15 cellular contexts compared by ENCODE assay signal in genomic region chr5:65556718-65557117, GRCh38. TPM values are rescaled to one million over a fixed set of nuclear protein-coding genes. Genes with fewer than 3 reads are reported as not detected.
A peak's percentile ranks its signal among the peaks of the same experiment; 100 is the strongest.
DNase-seq lines count a peak whose midpoint lies in the region; ATAC-seq and TF ChIP-seq lines count a peak whose summit lies in the region.
"Had no signal": no experiment of that assay in that cellular context is flagged by ENCODE, and none has a peak within 500 bp of the region (broad histone marks: within the 10 kb centered on the region; RNA-seq: fewer than 3 reads in every experiment).

No MANE protein-coding gene starts in this region.

- H2BK120ac ChIP-seq in trophoblast cell (ENCODE audit: insufficient read depth, low read length, poor library complexity), result no peak overlapping the region

- H2AFZ ChIP-seq in DND-41 (ENCODE audit: low read depth, low read length) (no peak overlapping the region), Loucy (ENCODE audit: low read length) (no peak overlapping the region), trophoblast cell (ENCODE audit: insufficient read depth, low read length, poor library complexity) (no peak overlapping the region)

- H3K27ac ChIP-seq in DND-41 (ENCODE audit: low read length) (no peak overlapping the region), trophoblast cell (ENCODE audit: low read depth, low read length) (no peak overlapping the region)
- H3K27ac ChIP-seq: BLaER1 treated with 17β-estradiol and CSF1 and Interleukin-3, amounts not matched to agents 10 nM and 100 nM; HL-60 had no signal

- H3K9ac ChIP-seq in DND-41 (ENCODE audit: low read depth, low read length) (no peak overlapping the region), Loucy (ENCODE audit: low read depth, low read length, poor library complexity, severe bottlenecking) (no peak overlapping the region), trophoblast cell (ENCODE audit: low read length) (no peak overlapping the region)
- H3K9ac ChIP-seq: BLaER1 treated with 17β-estradiol and CSF1 and Interleukin-3, amounts not matched to agents 10 nM and 100 nM had no signal

- peaks cover 26% of the 10 kb centered on the region for H3K4me1 Mint-ChIP-seq in activated CD4-positive, alpha-beta T cell treated with anti-CD3 and anti-CD28 coated beads for 36 hours
- H3K4me1 Mint-ChIP-seq in activated CD4-positive, alpha-beta T cell treated with anti-CD3 and anti-CD28 coated beads, Interleukin-2, amount 10 ng/mL, durations not matched to agents 24 days and 14 days, result peaks cover 40% of the 10 kb centered on the region

- H2AK5ac ChIP-seq in trophoblast cell (ENCODE audit: low read length), result no peak overlapping the region

- H3K4me3 ChIP-seq in DND-41 (ENCODE audit: low read depth in 1 of 2, low read length in 2 of 2) (no peak overlapping the region), Loucy (ENCODE audit: low read length, poor library complexity, severe bottlenecking) (peak overlapping the region; percentile 3), trophoblast cell (ENCODE audit: low read depth, low read length) (no peak overlapping the region)
- H3K4me3 ChIP-seq: BLaER1 treated with 17β-estradiol and CSF1 and Interleukin-3, amounts not matched to agents 10 nM and 100 nM had no signal

- H3F3A ChIP-seq in Loucy (ENCODE audit: low read depth), result no peaks in the 10 kb centered on the region

- H4K91ac ChIP-seq in trophoblast cell (ENCODE audit: low read depth, low read length), result no peak overlapping the region

- H3K79me1 ChIP-seq in trophoblast cell (ENCODE audit: low read length), result no peaks in the 10 kb centered on the region

- H3K27ac Mint-ChIP-seq in activated CD4-positive, alpha-beta T cell treated with anti-CD3 and anti-CD28 coated beads for 36 hours, result peak overlapping the region; percentile 26
- H3K27ac Mint-ChIP-seq in activated CD4-positive, alpha-beta T cell treated with anti-CD3 and anti-CD28 coated beads, Interleukin-2, amount 10 ng/mL, durations not matched to agents 24 days and 14 days, result no peak overlapping the region

- H4K8ac ChIP-seq in trophoblast cell (ENCODE audit: low read depth, low read length), result no peak overlapping the region

- H3K4me2 ChIP-seq in DND-41 (ENCODE audit: insufficient read depth, low read length), result peak overlapping the region; percentile 10; the same call in 1 of the 2 replicates
- H3K4me2 ChIP-seq in Loucy (ENCODE audit: low read depth, low read length, poor library complexity, severe bottlenecking), result peak overlapping the region; percentile 38
- no peak overlapping the region for H3K4me2 ChIP-seq in trophoblast cell (ENCODE audit: low read length)
- H3K4me2 ChIP-seq: BLaER1 treated with 17β-estradiol and CSF1 and Interleukin-3, amounts not matched to agents 10 nM and 100 nM had no signal

- CTCF ChIA-PET in activated CD4-positive, alpha-beta T cell treated with anti-CD3 and anti-CD28 coated beads for 36 hours (lab: Charles Lee), result interaction anchor here (0.6 to 1.5 kb wide), 6 partner anchors 15 to 746 kb away, joined by 3 read pairs; no protein-coding TSS in a partner anchor

- no peak overlapping the region for H3K23ac ChIP-seq in trophoblast cell (ENCODE audit: low read length)

- H3K27me3 ChIP-seq in DND-41 (ENCODE audit: insufficient read depth, low read length, poor library complexity) (no peaks in the 10 kb centered on the region), Loucy (ENCODE audit: insufficient read depth, low read length, poor library complexity, severe bottlenecking) (no peaks in the 10 kb centered on the region), trophoblast cell (ENCODE audit: insufficient read depth, low read length) (no peaks in the 10 kb centered on the region)
- H3K27me3 ChIP-seq: BLaER1 treated with 17β-estradiol and CSF1 and Interleukin-3, amounts not matched to agents 10 nM and 100 nM had no signal

- peaks cover 21% of the 10 kb centered on the region for H3K4me1 ChIP-seq in DND-41 (ENCODE audit: insufficient read depth, low read length)
- H3K4me1 ChIP-seq in Loucy (ENCODE audit: insufficient read depth, low read length, poor library complexity, severe bottlenecking), result peaks cover 31% of the 10 kb centered on the region
- no peaks in the 10 kb centered on the region for H3K4me1 ChIP-seq in trophoblast cell (ENCODE audit: control insufficient read depth in 1 of 2, insufficient read depth in 2 of 2, low read length in 2 of 2)

- H3K9me3 ChIP-seq in DND-41 (ENCODE audit: insufficient read depth, low read length, severe bottlenecking) (no peaks in the 10 kb centered on the region), Loucy (ENCODE audit: insufficient read depth, low read depth, low read length) (no peaks in the 10 kb centered on the region), trophoblast cell (ENCODE audit: insufficient read depth, low read depth, low read length) (no peaks in the 10 kb centered on the region)
- H3K9me3 ChIP-seq: BLaER1 treated with 17β-estradiol and CSF1 and Interleukin-3, amounts not matched to agents 10 nM and 100 nM had no signal

- H3K18ac ChIP-seq in trophoblast cell (ENCODE audit: low read length), result no peak overlapping the region

- H2BK5ac ChIP-seq in trophoblast cell (ENCODE audit: low read depth, low read length, poor library complexity), result no peak overlapping the region

- H3K9me3 Mint-ChIP-seq in activated CD4-positive, alpha-beta T cell treated with anti-CD3 and anti-CD28 coated beads for 36 hours (ENCODE audit: low read depth), result no peaks in the 10 kb centered on the region
- H3K9me3 Mint-ChIP-seq in activated CD4-positive, alpha-beta T cell treated with anti-CD3 and anti-CD28 coated beads, Interleukin-2, amount 10 ng/mL, durations not matched to agents 24 days and 14 days, result no peaks in the 10 kb centered on the region
- H3K9me3 Mint-ChIP-seq: CD4-positive, CD25-positive, alpha-beta regulatory T cell had no signal

- peaks cover 46% of the 10 kb centered on the region for H3K36me3 Mint-ChIP-seq in activated CD4-positive, alpha-beta T cell treated with anti-CD3 and anti-CD28 coated beads for 36 hours (ENCODE audit: low read depth)
- peaks cover 50% of the 10 kb centered on the region for H3K36me3 Mint-ChIP-seq in activated CD4-positive, alpha-beta T cell treated with anti-CD3 and anti-CD28 coated beads, Interleukin-2, amount 10 ng/mL, durations not matched to agents 24 days and 14 days (ENCODE audit: low read depth)

- H3K14ac ChIP-seq in trophoblast cell (ENCODE audit: low read length), result no peak overlapping the region

- H4K20me1 ChIP-seq in DND-41 (ENCODE audit: insufficient read depth, low read length) (peaks cover 9% of the 10 kb centered on the region; the same call in 1 of the 2 replicates), Loucy (ENCODE audit: insufficient read depth, low read length, poor library complexity, severe bottlenecking) (peaks cover 26% of the 10 kb centered on the region)

- no peak for TF ChIP-seq CTCF in DND-41 (IDR thresholded peaks at IDR 0.05; ENCODE audit: borderline replicate concordance, extremely low read depth, low read length, poor library complexity, severe bottlenecking)
- TF ChIP-seq CTCF in Loucy (conservative IDR thresholded peaks at IDR 0.05; ENCODE audit: low read length), result no peak

- H3K79me2 ChIP-seq in DND-41 (ENCODE audit: insufficient read depth, low read length) (peaks cover 94% of the 10 kb centered on the region), Loucy (ENCODE audit: insufficient read depth, low read length) (peaks cover 78% of the 10 kb centered on the region), trophoblast cell (ENCODE audit: control insufficient read depth, insufficient read depth, low read length, poor library complexity) (no peaks in the 10 kb centered on the region)

- no peaks in the 10 kb centered on the region for H3K27me3 Mint-ChIP-seq in activated CD4-positive, alpha-beta T cell treated with anti-CD3 and anti-CD28 coated beads for 36 hours
- no peaks in the 10 kb centered on the region for H3K27me3 Mint-ChIP-seq in activated CD4-positive, alpha-beta T cell treated with anti-CD3 and anti-CD28 coated beads, Interleukin-2, amount 10 ng/mL, durations not matched to agents 24 days and 14 days
- H3K27me3 Mint-ChIP-seq: CD4-positive, CD25-positive, alpha-beta regulatory T cell had no signal

- no peaks in the 10 kb centered on the region for H3K9me2 ChIP-seq in Loucy (replicated peaks; ENCODE audit: low read depth, low read length)

- no peak for ATAC-seq in activated CD4-positive, alpha-beta T cell treated with anti-CD3 and anti-CD28 coated beads for 36 hours
- ATAC-seq in DND-41 (ENCODE audit: insufficient read depth, low read depth), result no peak
- ATAC-seq in HG02938 (IDR thresholded peaks at IDR 0.05; ENCODE audit: unreplicated experiment), result no peak

- no peak overlapping the region for H3K4ac ChIP-seq in trophoblast cell (ENCODE audit: low read depth, low read length)

- H3K4me3 Mint-ChIP-seq in activated CD4-positive, alpha-beta T cell treated with anti-CD3 and anti-CD28 coated beads for 36 hours, result no peak overlapping the region
- H3K4me3 Mint-ChIP-seq in activated CD4-positive, alpha-beta T cell treated with anti-CD3 and anti-CD28 coated beads, Interleukin-2, amount 10 ng/mL, durations not matched to agents 24 days and 14 days, result no peak overlapping the region

- no peak overlapping the region for H4K12ac ChIP-seq in trophoblast cell (ENCODE audit: low read depth, low read length)

- no peak for DNase-seq in activated CD4-positive, alpha-beta T cell treated with anti-CD3 and anti-CD28 coated beads for 36 hours
- DNase-seq in activated CD4-positive, alpha-beta T cell treated with anti-CD3 and anti-CD28 coated beads, Interleukin-2, amount 10 ng/mL, durations not matched to agents 24 days and 14 days, result no peak
- DNase-seq in DND-41 (no peak), trophoblast cell (peak; percentile 30 to 91), cerebellar nuclear complex (lab: John Stamatoyannopoulos, UW) (no peak)
- DNase-seq: ACHN; Calu3; CD4-positive, CD25-positive, alpha-beta regulatory T cell; DMS 273 treated with DMSO at 0.1 percent for 48 hours; HCEC 1CT; KBM-7 had no signal

- H2BK12ac ChIP-seq in trophoblast cell (ENCODE audit: low read length), result no peak overlapping the region

- WGBS in trophoblast cell (ENCODE audit: extremely low coverage, insufficient coverage, insufficient read length), result no CpG with 5 or more reads among the region's 3 CpGs

- H3K36me3 ChIP-seq in DND-41 (ENCODE audit: insufficient read depth, low read length), result peaks cover 74% of the 10 kb centered on the region
- peaks cover 30% of the 10 kb centered on the region; the same call in 1 of the 2 replicates for H3K36me3 ChIP-seq in Loucy (ENCODE audit: insufficient read depth, low read length)
- peaks cover 4 to 5% of the 10 kb centered on the region in 2 experiments for H3K36me3 ChIP-seq in trophoblast cell (ENCODE audit: control insufficient read depth in 1 of 2, insufficient read depth in 2 of 2, low read length in 2 of 2)

- intact Hi-C loops in activated CD4-positive, alpha-beta T cell treated with anti-CD3 and anti-CD28 coated beads for 36 hours (cut with DNase I, micrococcal nuclease), result no loop called here
- intact Hi-C loops in activated CD4-positive, alpha-beta T cell treated with anti-CD3 and anti-CD28 coated beads, Interleukin-2, amount 10 ng/mL, durations not matched to agents 24 days and 14 days (cut with micrococcal nuclease), result no loop called here

- POLR2A ChIA-PET in activated CD4-positive, alpha-beta T cell treated with anti-CD3 and anti-CD28 coated beads for 36 hours (lab: Charles Lee), result no interaction called here

RNA-seq across cellular contexts. Expression of gene CENPK, which starts 6.2 kb away (rescaled TPM):
- total RNA-seq in activated CD4-positive, alpha-beta T cell treated with anti-CD3 and anti-CD28 coated beads for 36 hours, result 10 to 100 TPM; 70.5 to 77.5 TPM
- 87.8 and 88.8 TPM in 2 replicates for total RNA-seq in activated CD4-positive, alpha-beta T cell treated with anti-CD3 and anti-CD28 coated beads, Interleukin-2, amount 10 ng/mL, durations not matched to agents 24 days and 14 days
- polyA plus RNA-seq in trophoblast cell (2013), result 27.5 and 30.6 TPM in 2 replicates

RNA-seq across cellular contexts. Expression of gene PPWD1, which starts 6.4 kb away (rescaled TPM):
- total RNA-seq in activated CD4-positive, alpha-beta T cell treated with anti-CD3 and anti-CD28 coated beads for 36 hours, result 10 to 100 TPM; 43.0 to 44.0 TPM
- 53.9 and 55.6 TPM in 2 replicates for total RNA-seq in activated CD4-positive, alpha-beta T cell treated with anti-CD3 and anti-CD28 coated beads, Interleukin-2, amount 10 ng/mL, durations not matched to agents 24 days and 14 days
- 27.3 and 28.8 TPM in 2 replicates for polyA plus RNA-seq in trophoblast cell (2013)

Comparison
In these comparisons a context has a peak if more than half of its experiments do, and no peak if none do; other contexts are left out.
1. DNase-seq: peak in trophoblast cell (2 of 2); none in activated CD4-positive, alpha-beta T cell treated with anti-CD3 and anti-CD28 coated beads for 36 hours (single experiment), activated CD4-positive, alpha-beta T cell treated with anti-CD3 and anti-CD28 coated beads, Interleukin-2, amount 10 ng/mL, durations not matched to agents 24 days and 14 days (single experiment), DND-41 (single experiment) and cerebellar nuclear complex (0 of 2).